Comparison of ENCODE assay signal across 21 cellular contexts in genomic region chr17:53837131-53837530, GRCh38.
DNase-seq lines count a peak whose midpoint lies in the region; ATAC-seq and TF ChIP-seq lines count a peak whose summit lies in the region.
"Had no signal": no experiment of that assay in that cellular context is flagged by ENCODE, and none has a peak within 500 bp of the region (broad histone marks: within the 10 kb centered on the region; RNA-seq: fewer than 3 reads in every experiment).

No MANE protein-coding gene starts in this region.

- no peak for ATAC-seq in GM21825 (IDR thresholded peaks at IDR 0.05; ENCODE audit: unreplicated experiment)
- ATAC-seq in GM18505 (IDR thresholded peaks at IDR 0.05; ENCODE audit: unreplicated experiment) = no peak
- ATAC-seq: A549 had no signal

- in situ Hi-C loops in astrocyte of the spinal cord (cut with HindIII; ENCODE audit: low sequenced_read_pairs) = no loop called here

- H3K4me3 ChIP-seq in astrocyte of the spinal cord (ENCODE audit: low read depth, low read length) = no peak overlapping the region
- H3K4me3 ChIP-seq: A549, MG63, PC-9, SK-N-MC had no signal

- TF ChIP-seq CTCF in astrocyte of the spinal cord (IDR thresholded peaks at IDR 0.05; ENCODE audit: low read depth, low read length) = no peak

- TF ChIP-seq POLR2A in GM18505 (IDR thresholded peaks at IDR 0.05; ENCODE audit: borderline replicate concordance, extremely low read depth, insufficient read depth, insufficient read length) = no peak

- DNase-seq in HCEC 1CT (peak; percentile 49), astrocyte of the spinal cord (ENCODE audit: low read depth, low spot score) (peak; percentile 18), iris pigment epithelial cell (ENCODE audit: low read depth) (peak; percentile 6), stromal cell of bone marrow (ENCODE audit: low read depth) (peak; percentile 1), NCI-H446 (lab: John Stamatoyannopoulos, UW) (no peak)
- DNase-seq: DMS53, GF-D8, H7, HFFc6, Karpas-422, MG63, NCI-H1417 treated with DMSO at 0.1 percent for 48 hours, NCI-H187, NCI-H2107, NCI-H510A, PC-9, SHP77 treated with DMSO at 0.1 percent for 48 hours had no signal

Comparison
In these comparisons a context has a peak if more than half of its experiments do, and no peak if none do; other contexts are left out.
1. DNase-seq: peak in HCEC 1CT (single experiment), astrocyte of the spinal cord (single experiment), iris pigment epithelial cell (single experiment) and stromal cell of bone marrow (single experiment); none in NCI-H446 (0 of 2).